8 cellular contexts compared by ENCODE assay signal in the genomic region with DNA sequence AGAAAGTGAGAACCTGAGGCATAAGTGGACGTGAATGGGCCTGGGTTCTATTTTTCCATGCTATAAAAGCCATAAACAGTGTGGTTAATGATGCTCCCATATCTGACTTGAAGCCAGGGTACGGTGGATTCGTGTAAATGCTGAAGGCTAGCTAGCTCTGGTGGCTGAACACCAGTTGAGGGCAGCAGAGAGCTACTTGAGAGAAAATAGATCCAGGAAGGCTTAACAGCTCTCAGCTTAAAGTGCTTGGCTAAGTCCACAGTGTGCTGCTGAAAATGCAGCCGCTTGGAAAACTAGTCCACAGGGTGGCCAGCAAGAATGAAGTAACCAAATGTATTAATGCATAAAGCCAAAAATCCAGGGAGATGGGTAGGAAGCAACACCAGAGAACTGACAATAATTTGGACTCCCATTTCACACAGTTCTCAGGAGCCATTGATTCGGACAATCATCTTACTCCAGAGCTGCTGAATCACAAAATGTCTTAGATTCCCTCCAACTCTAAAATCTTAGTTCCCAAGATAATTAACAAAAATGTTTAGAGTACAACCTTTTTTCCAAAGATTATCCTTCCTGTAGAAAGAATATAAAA. TPM values are rescaled to one million over a fixed set of nuclear protein-coding genes. Genes with fewer than 3 reads are reported as not detected.
DNase-seq lines count a peak whose midpoint lies in the region; ATAC-seq and TF ChIP-seq lines count a peak whose summit lies in the region.

No MANE protein-coding gene starts in this region.

- H3K4me3 Mint-ChIP-seq in activated B cell treated with CpG ODN at 0.5 μM for 24 hours: no peak overlapping the region
- H3K4me3 Mint-ChIP-seq in activated T-helper 2 cell treated with anti-CD3 and anti-CD28 coated beads, Interferon-gamma antibody, Interleukin-2, Interleukin-4, amounts not matched to agents 10 μg/mL and 5 μg/mL and 100 μg/mL, durations not matched to agents 14 hours and 24 hours and 36 hours (ENCODE audit: low read depth): no peak overlapping the region

- TF ChIP-seq CTCF in 22Rv1 (IDR thresholded peaks at IDR 0.05) (peak; percentile 88), activated B cell treated with CpG ODN at 0.5 μM for 24 hours (IDR thresholded peaks at IDR 0.05) (no peak)

- no peak overlapping the region for H3K27ac ChIP-seq in 22Rv1

- no peaks in the 10 kb centered on the region for H3K4me1 Mint-ChIP-seq in activated B cell treated with CpG ODN at 0.5 μM for 24 hours
- no peaks in the 10 kb centered on the region for H3K4me1 Mint-ChIP-seq in activated T-helper 2 cell treated with anti-CD3 and anti-CD28 coated beads, Interferon-gamma antibody, Interleukin-2, Interleukin-4, amounts not matched to agents 10 μg/mL and 5 μg/mL and 100 μg/mL, durations not matched to agents 14 hours and 24 hours and 36 hours (ENCODE audit: low read depth)

- peaks cover 33% of the 10 kb centered on the region for H3K27me3 Mint-ChIP-seq in activated B cell treated with CpG ODN at 0.5 μM for 24 hours
- H3K27me3 Mint-ChIP-seq in activated T-helper 2 cell treated with anti-CD3 and anti-CD28 coated beads, Interferon-gamma antibody, Interleukin-2, Interleukin-4, amounts not matched to agents 10 μg/mL and 5 μg/mL and 100 μg/mL, durations not matched to agents 14 hours and 24 hours and 36 hours (ENCODE audit: low read depth): peaks cover 21% of the 10 kb centered on the region

- DNase-seq in GM04504 (ENCODE audit: low read depth): peak; percentile 19
- peak; percentile 70 for DNase-seq in NCI-H187 treated with DMSO at 0.1 percent for 48 hours (lab: John Stamatoyannopoulos, UW)
- no peak for DNase-seq in activated B cell treated with CpG ODN at 0.5 μM for 24 hours
- DNase-seq in kidney tubule cell (ENCODE audit: low spot score): peak; percentile 59
- DNase-seq in central memory CD4-positive, alpha-beta T cell: no peak
- DNase-seq in activated T-helper 2 cell treated with anti-CD3 and anti-CD28 coated beads, Interferon-gamma antibody, Interleukin-2, Interleukin-4, amounts not matched to agents 10 μg/mL and 5 μg/mL and 100 μg/mL, durations not matched to agents 14 hours and 24 hours and 36 hours (ENCODE audit: low spot score): no peak

- no peak overlapping the region for H3K27ac Mint-ChIP-seq in activated B cell treated with CpG ODN at 0.5 μM for 24 hours
- H3K27ac Mint-ChIP-seq in activated T-helper 2 cell treated with anti-CD3 and anti-CD28 coated beads, Interferon-gamma antibody, Interleukin-2, Interleukin-4, amounts not matched to agents 10 μg/mL and 5 μg/mL and 100 μg/mL, durations not matched to agents 14 hours and 24 hours and 36 hours: no peak overlapping the region

- ATAC-seq in HG02588 (IDR thresholded peaks at IDR 0.05; ENCODE audit: unreplicated experiment) (peak; percentile 77), activated B cell treated with CpG ODN at 0.5 μM for 24 hours (ENCODE audit: low read depth) (peak; percentile 45)

- POLR2A ChIA-PET in activated B cell treated with CpG ODN at 0.5 μM for 24 hours (lab: Charles Lee): no interaction called here

- H3K9me3 Mint-ChIP-seq in activated B cell treated with CpG ODN at 0.5 μM for 24 hours: no peaks in the 10 kb centered on the region
- H3K9me3 Mint-ChIP-seq in activated T-helper 2 cell treated with anti-CD3 and anti-CD28 coated beads, Interferon-gamma antibody, Interleukin-2, Interleukin-4, amounts not matched to agents 10 μg/mL and 5 μg/mL and 100 μg/mL, durations not matched to agents 14 hours and 24 hours and 36 hours: no peaks in the 10 kb centered on the region

- H3K36me3 Mint-ChIP-seq in activated B cell treated with CpG ODN at 0.5 μM for 24 hours (ENCODE audit: low read depth): no peaks in the 10 kb centered on the region
- no peaks in the 10 kb centered on the region for H3K36me3 Mint-ChIP-seq in activated T-helper 2 cell treated with anti-CD3 and anti-CD28 coated beads, Interferon-gamma antibody, Interleukin-2, Interleukin-4, amounts not matched to agents 10 μg/mL and 5 μg/mL and 100 μg/mL, durations not matched to agents 14 hours and 24 hours and 36 hours (ENCODE audit: low read depth)

- intact Hi-C loops in activated B cell treated with CpG ODN at 0.5 μM for 24 hours (cut with micrococcal nuclease): loop anchor here (5.0 kb wide), 3 partner anchors 471 to 1771 kb away; no protein-coding TSS in a partner anchor
- intact Hi-C loops in activated T-helper 2 cell treated with anti-CD3 and anti-CD28 coated beads, Interferon-gamma antibody, Interleukin-2, Interleukin-4, amounts not matched to agents 10 μg/mL and 5 μg/mL and 100 μg/mL, durations not matched to agents 14 hours and 24 hours and 36 hours (cut with micrococcal nuclease): loop anchor here (10.0 kb wide), 2 partner anchors 1463 to 1693 kb away; no protein-coding TSS in a partner anchor

- CTCF ChIA-PET in activated B cell treated with CpG ODN at 0.5 μM for 24 hours (lab: Charles Lee): interaction anchor here (0.8 to 1.3 kb wide), 2 partner anchors 791 to 1519 kb away, joined by 4 to 6 read pairs; no protein-coding TSS in a partner anchor

RNA-seq across cellular contexts. Expression of gene FOXG1, which starts 15.0 kb away (rescaled TPM):
- total RNA-seq in activated B cell treated with CpG ODN at 0.5 μM for 24 hours: not detected in 2 replicates
- total RNA-seq in activated T-helper 2 cell treated with anti-CD3 and anti-CD28 coated beads, Interferon-gamma antibody, Interleukin-2, Interleukin-4, amounts not matched to agents 10 μg/mL and 5 μg/mL and 100 μg/mL, durations not matched to agents 14 hours and 24 hours and 36 hours: not detected in 2 replicates

Comparison
In these comparisons a context has a peak if more than half of its experiments do, and no peak if none do; other contexts are left out.
1. DNase-seq: peak in GM04504 (single experiment), NCI-H187 treated with DMSO at 0.1 percent for 48 hours (single experiment) and kidney tubule cell (single experiment); none in activated B cell treated with CpG ODN at 0.5 μM for 24 hours (single experiment), central memory CD4-positive, alpha-beta T cell (single experiment) and activated T-helper 2 cell treated with anti-CD3 and anti-CD28 coated beads, Interferon-gamma antibody, Interleukin-2, Interleukin-4, amounts not matched to agents 10 μg/mL and 5 μg/mL and 100 μg/mL, durations not matched to agents 14 hours and 24 hours and 36 hours (single experiment).